28 cellular contexts compared by ENCODE assay signal in the genomic region with DNA sequence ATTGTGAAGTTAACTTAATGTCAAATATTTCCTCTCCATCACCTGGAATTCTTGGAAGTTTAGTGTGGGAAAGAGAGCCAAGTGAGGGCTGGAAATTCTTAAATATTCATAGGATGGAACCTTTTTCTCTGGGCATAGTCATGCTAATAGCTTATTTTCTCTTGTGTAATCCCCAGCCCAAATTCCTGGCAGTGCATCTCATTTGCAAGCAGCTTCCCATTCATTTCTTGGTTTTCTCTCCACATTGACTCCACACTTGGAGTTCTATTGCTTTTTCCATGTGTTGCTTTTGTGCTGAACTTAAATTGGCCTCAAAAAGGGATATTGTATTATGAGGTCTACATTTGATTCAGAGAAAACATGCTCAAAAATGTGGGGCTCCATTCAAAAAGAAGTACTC.
DNase-seq lines count a peak whose midpoint lies in the region; ATAC-seq, FAIRE-seq and TF ChIP-seq lines count a peak whose summit lies in the region.
"Had no signal": no experiment of that assay in that cellular context is flagged by ENCODE, and none has a peak within 500 bp of the region (broad histone marks: within the 10 kb centered on the region; RNA-seq: fewer than 3 reads in every experiment).

No MANE protein-coding gene starts in this region.

- CTCF ChIA-PET in IMR-90 (lab: Yijun Ruan, JAX) (interaction anchor here (0.6 kb wide), 1 partner anchor 254 kb away, joined by 3 read pairs; no protein-coding TSS in a partner anchor), H1 (lab: Charles Lee; ENCODE audit: partially characterized antibody) (no interaction called here), OCI-LY7 (lab: Charles Lee; ENCODE audit: unreplicated experiment) (no interaction called here)

- H4K91ac ChIP-seq in IMR-90 (ENCODE audit: insufficient read depth, low read depth, low read length) (no peak overlapping the region), H1 (replicated peaks; ENCODE audit: insufficient read length, low read length) (peak overlapping the region; percentile 14)

- no peak overlapping the region for H3K4me3 Mint-ChIP-seq in chondrocyte (ENCODE audit: unreplicated experiment)
- H3K4me3 Mint-ChIP-seq: activated CD8-positive, alpha-beta T cell treated with anti-CD3 and anti-CD28 coated beads, Interleukin-2, amount 10 ng/mL, durations not matched to agents 7 days and 5 days; mesothelial cell of epicardium; naive thymus-derived CD8-positive, alpha-beta T cell had no signal

- no peak overlapping the region for H2BK120ac ChIP-seq in IMR-90 (ENCODE audit: low read depth, low read length)
- H2BK120ac ChIP-seq in H1 (replicated peaks; ENCODE audit: low read depth, low read length), result no peak overlapping the region

- no peaks in the 10 kb centered on the region for H3K9me2 ChIP-seq in OCI-LY7 (ENCODE audit: insufficient read depth, low read length)

- no peaks in the 10 kb centered on the region for H3K4me1 ChIP-seq in IMR-90 (ENCODE audit: control insufficient read depth, insufficient read depth, low read length)
- peaks cover 0 to 9% (median 3%) of the 10 kb centered on the region in 4 experiments; a peak in 2 of 7 replicates for H3K4me1 ChIP-seq in H1 (replicated peaks in 1 of 4; ENCODE audit: control insufficient read depth in 3 of 4, insufficient read depth in 4 of 4, low read length in 3 of 4)
- H3K4me1 ChIP-seq in OCI-LY7 (ENCODE audit: insufficient read depth, low read length, poor library complexity, severe bottlenecking), result no peaks in the 10 kb centered on the region
- H3K4me1 ChIP-seq: breast epithelium, Peyer's patch, SJCRH30, uterus had no signal

- H3K79me2 ChIP-seq in H1 (ENCODE audit: control insufficient read depth in 1 of 2, insufficient read depth in 2 of 2, low read length in 2 of 2), result no peaks in the 10 kb centered on the region
- H3K79me2 ChIP-seq in OCI-LY7 (ENCODE audit: insufficient read depth, low read depth, low read length), result no peaks in the 10 kb centered on the region

- DNase-seq in EH (ENCODE audit: low read depth) (peak; percentile 37), IMR-90 (peak; percentile 1), H1 (ENCODE audit: low read depth in 1 of 2, low spot score in 2 of 2) (peak in 1 of 2 experiments; percentile 5), iPS-NIHi7 (ENCODE audit: extremely low spot score) (peak; percentile 16), chondrocyte (ENCODE audit: low spot score) (no peak), middle frontal gyrus (ENCODE audit: extremely low spot score, low spot score) (no peak), OCI-LY7 (ENCODE audit: low spot score) (no peak)
- no peak for DNase-seq in stimulated activated CD4-positive, alpha-beta T cell treated with anti-CD3 and anti-CD28 coated beads, Interleukin-1b, Interleukin-23, amount 100 ng/mL, for 48 hours
- DNase-seq: activated CD8-positive, alpha-beta T cell treated with anti-CD3 and anti-CD28 coated beads, Interleukin-2, amount 10 ng/mL, durations not matched to agents 7 days and 5 days; activated effector memory CD4-positive, alpha-beta T cell treated with Interleukin-2 at 50 U/mL for 16 hours; activated T-cell treated with anti-CD3 and anti-CD28 coated beads for 4 hours; C1 segment of cervical spinal cord; Calu3; cortex of kidney; naive thymus-derived CD8-positive, alpha-beta T cell; NCI-H1436; NCI-H2171; NCI-H526; Peyer's patch; SJCRH30; small intestine; T-helper 1 cell; uterus had no signal

- intact Hi-C loops in IMR-90 (cut with micrococcal nuclease), result loop anchor here (5.0 kb wide), 1 partner anchor 674 kb away; no protein-coding TSS in a partner anchor
- intact Hi-C loops in OCI-LY7 (cut with micrococcal nuclease; ENCODE audit: unreplicated experiment), result no loop called here

- H3K36me3 ChIP-seq in IMR-90 (ENCODE audit: control insufficient read depth, insufficient read depth, low read length) (no peaks in the 10 kb centered on the region), H1 (ENCODE audit: control insufficient read depth in 2 of 4, insufficient read depth in 4 of 4, low read length in 3 of 4) (no peaks in the 10 kb centered on the region), OCI-LY7 (ENCODE audit: insufficient read depth, low read length) (no peaks in the 10 kb centered on the region)
- H3K36me3 ChIP-seq: breast epithelium, Peyer's patch, SJCRH30, uterus had no signal

- H2BK15ac ChIP-seq in IMR-90 (ENCODE audit: low read depth, low read length) (no peak overlapping the region), H1 (ENCODE audit: low read length) (no peak overlapping the region)

- H3K23ac ChIP-seq in IMR-90 (ENCODE audit: low read depth, low read length) (no peak overlapping the region), H1 (ENCODE audit: insufficient read length) (no peak overlapping the region)

- H2BK5ac ChIP-seq in IMR-90 (ENCODE audit: low read depth, low read length, poor library complexity, severe bottlenecking) (no peak overlapping the region), H1 (ENCODE audit: low read depth, low read length) (peak overlapping the region; percentile 82)

- H3K27ac ChIP-seq in IMR-90 (ENCODE audit: insufficient read depth, low read length), result no peak overlapping the region
- peak overlapping the region; percentile 64; the same call in 1 of the 2 replicates for H3K27ac ChIP-seq in H1 (ENCODE audit: low read depth, low read length)
- H3K27ac ChIP-seq in OCI-LY7 (ENCODE audit: low read depth, low read length, poor library complexity, severe bottlenecking), result no peak overlapping the region
- H3K27ac ChIP-seq: breast epithelium, Peyer's patch, SJCRH30, uterus had no signal

- no peak overlapping the region for H2AK5ac ChIP-seq in IMR-90 (ENCODE audit: low read depth, low read length)
- no peak overlapping the region for H2AK5ac ChIP-seq in H1 (ENCODE audit: low read depth, low read length)

- H3K9me3 ChIP-seq in IMR-90 (ENCODE audit: control insufficient read depth, insufficient read depth, low read length) (no peaks in the 10 kb centered on the region), H1 (ENCODE audit: insufficient read depth in 2 of 2, low read depth in 1 of 2, low read length in 1 of 2) (no peaks in the 10 kb centered on the region), OCI-LY7 (ENCODE audit: low read length) (no peaks in the 10 kb centered on the region)
- H3K9me3 ChIP-seq: breast epithelium, Peyer's patch, SJCRH30, uterus had no signal

- BruUV-seq in IMR-90 (replicated peaks; lab: Mats Ljungman, UMichigan) (no TSS peak), OCI-LY7 (replicated peaks; lab: Mats Ljungman, UMichigan) (no TSS peak)

- H3K9me3 Mint-ChIP-seq in chondrocyte (ENCODE audit: low read depth), result no peaks in the 10 kb centered on the region

- POLR2A ChIA-PET in IMR-90 (lab: Charles Lee; ENCODE audit: unreplicated experiment), result no interaction called here
- POLR2A ChIA-PET in H1 (lab: Charles Lee; ENCODE audit: partially characterized antibody), result no interaction called here
- POLR2A ChIA-PET in OCI-LY7 (lab: Charles Lee), result no interaction called here

- H3K18ac ChIP-seq in IMR-90 (ENCODE audit: low read depth, low read length), result no peak overlapping the region
- H3K18ac ChIP-seq in H1 (ENCODE audit: extremely low read depth, low read length), result no peak overlapping the region

- no peaks in the 10 kb centered on the region for H3K9me1 ChIP-seq in IMR-90 (ENCODE audit: insufficient read depth, low read length)

- H3K4ac ChIP-seq in IMR-90 (ENCODE audit: low read depth, low read length), result no peak overlapping the region
- H3K4ac ChIP-seq in H1 (replicated peaks; ENCODE audit: insufficient read length, low read depth, low read length), result no peak overlapping the region

- dilution Hi-C loops in IMR-90 (cut with HindIII; ENCODE audit: low sequenced_read_pairs, unreplicated experiment), result no loop called here

- H2AK9ac ChIP-seq in IMR-90 (replicated peaks; ENCODE audit: low read depth, low read length, poor library complexity), result no peak overlapping the region

- H2BK20ac ChIP-seq in IMR-90 (ENCODE audit: low read depth, low read length) (no peak overlapping the region), H1 (ENCODE audit: low read length) (peak overlapping the region; percentile 40; the same call in 1 of the 2 replicates)

- ATAC-seq in IMR-90 (ENCODE audit: low read depth), result no peak
- ATAC-seq: activated CD4-positive, CD25-positive, alpha-beta regulatory T cell treated with anti-CD3 and anti-CD28 coated beads, Interleukin-2, amount 50 U/mL, for 24 hours; activated CD8-positive, alpha-beta T cell treated with anti-CD3 and anti-CD28 coated beads, Interleukin-2, amount 10 ng/mL, durations not matched to agents 7 days and 5 days; K562; left lobe of liver; naive thymus-derived CD8-positive, alpha-beta T cell had no signal

- H3K56ac ChIP-seq in IMR-90 (ENCODE audit: extremely low read depth, insufficient read depth, low read length) (no peak overlapping the region), H1 (replicated peaks; ENCODE audit: insufficient read length, low read depth, low read length) (no peak overlapping the region)

- no peaks in the 10 kb centered on the region for H3K27me3 Mint-ChIP-seq in chondrocyte (ENCODE audit: low read depth)
- H3K27me3 Mint-ChIP-seq: naive thymus-derived CD8-positive, alpha-beta T cell had no signal

- TF ChIP-seq EP300 in H1 (IDR thresholded peaks at IDR 0.05; ENCODE audit: borderline replicate concordance in 1 of 2, low read depth in 2 of 2, low read length in 2 of 2), result no peak

- H3K36me3 Mint-ChIP-seq in chondrocyte (ENCODE audit: low read depth), result no peaks in the 10 kb centered on the region
- H3K36me3 Mint-ChIP-seq: mesothelial cell of epicardium; naive thymus-derived CD8-positive, alpha-beta T cell had no signal

- H3K14ac ChIP-seq in IMR-90 (replicated peaks; ENCODE audit: low read depth, low read length), result no peak overlapping the region
- no peak overlapping the region for H3K14ac ChIP-seq in H1 (ENCODE audit: insufficient read length)

- no peak for TF ChIP-seq CTCF in IMR-90 (conservative IDR thresholded peaks at IDR 0.05; ENCODE audit: low read depth, low read length)
- TF ChIP-seq CTCF in H1 (IDR thresholded peaks at IDR 0.05; ENCODE audit: control extremely low read depth in 1 of 3, insufficient read depth in 1 of 3, low read depth in 1 of 3, low read length in 3 of 3), result no peak
- no peak for TF ChIP-seq CTCF in chondrocyte (IDR thresholded peaks at IDR 0.05)
- TF ChIP-seq CTCF in OCI-LY7 (conservative IDR thresholded peaks at IDR 0.05; ENCODE audit: low read length), result no peak

- in situ Hi-C loops in IMR-90 (cut with MboI; ENCODE audit: low sequenced_read_pairs), result no loop called here

- H3K79me1 ChIP-seq in IMR-90 (ENCODE audit: low read depth in 1 of 2, low read length in 2 of 2) (no peaks in the 10 kb centered on the region), H1 (ENCODE audit: low read depth, low read length) (no peaks in the 10 kb centered on the region)

- H4K8ac ChIP-seq in IMR-90 (ENCODE audit: low read depth in 2 of 2, low read length in 2 of 2) (no peak overlapping the region), H1 (ENCODE audit: extremely low read depth, insufficient read depth, low read length) (no peak overlapping the region)

- no peak overlapping the region for H3K4me2 ChIP-seq in IMR-90 (ENCODE audit: low read depth, low read length)
- no peak overlapping the region; a peak in 1 of 4 replicates for H3K4me2 ChIP-seq in H1 (ENCODE audit: insufficient read depth in 1 of 2, low read depth in 2 of 2, low read length in 2 of 2)
- H3K4me2 ChIP-seq in OCI-LY7 (ENCODE audit: low read length), result no peak overlapping the region

- H3K23me2 ChIP-seq in H1 (ENCODE audit: low read depth, low read length), result no peaks in the 10 kb centered on the region

- TF ChIP-seq POLR2A in IMR-90 (IDR thresholded peaks at IDR 0.05; ENCODE audit: low read depth, low read length), result no peak
- TF ChIP-seq POLR2A in H1 (IDR thresholded peaks at IDR 0.05; ENCODE audit: control extremely low read depth in 1 of 2, low read depth in 2 of 2, low read length in 2 of 2), result no peak

- no peak overlapping the region for H3K9ac ChIP-seq in IMR-90 (ENCODE audit: low read depth, low read length)
- H3K9ac ChIP-seq in H1 (replicated peaks in 1 of 4; ENCODE audit: extremely low read depth in 1 of 4, low read depth in 3 of 4, low read length in 3 of 4), result no peak overlapping the region

- TF ChIP-seq RAD21 in IMR-90 (IDR thresholded peaks at IDR 0.05; ENCODE audit: low read length) (no peak), H1 (IDR thresholded peaks at IDR 0.05 in 1 of 2, conservative IDR thresholded peaks at IDR 0.05 in 1 of 2; ENCODE audit: low read depth in 2 of 2, low read length in 2 of 2) (no peak)

- H4K20me1 ChIP-seq in IMR-90 (ENCODE audit: insufficient read depth, low read length) (no peaks in the 10 kb centered on the region), H1 (replicated peaks in 1 of 2; ENCODE audit: control insufficient read depth in 1 of 2, insufficient read depth in 2 of 2, low read length in 2 of 2) (no peaks in the 10 kb centered on the region), OCI-LY7 (ENCODE audit: insufficient read depth, low read length) (no peaks in the 10 kb centered on the region)

- H4K5ac ChIP-seq in IMR-90 (ENCODE audit: low read depth, low read length) (no peak overlapping the region), H1 (ENCODE audit: insufficient read length, low read depth, low read length) (no peak overlapping the region)

- no peaks in the 10 kb centered on the region for H3K4me1 Mint-ChIP-seq in chondrocyte (ENCODE audit: low read depth)
- H3K4me1 Mint-ChIP-seq: naive thymus-derived CD8-positive, alpha-beta T cell had no signal

- H2BK12ac ChIP-seq in H1 (ENCODE audit: low read depth, low read length), result no peak overlapping the region; the same call in 1 of the 2 replicates

- H3K4me3 ChIP-seq in IMR-90 (ENCODE audit: insufficient read depth, low read depth, low read length) (no peak overlapping the region), H1 (ENCODE audit: extremely low read depth in 1 of 4, insufficient read depth in 2 of 4, low read depth in 3 of 4, low read length in 4 of 4) (peak overlapping the region in 1 of 4 experiments; percentile 21; a peak in 1 of 8 replicates), OCI-LY7 (ENCODE audit: low read depth, low read length, poor library complexity, severe bottlenecking) (no peak overlapping the region)
- H3K4me3 ChIP-seq: breast epithelium, K562, Peyer's patch, SJCRH30, uterus had no signal

- H3K27me3 ChIP-seq in IMR-90 (ENCODE audit: control insufficient read depth, insufficient read depth, low read length) (no peaks in the 10 kb centered on the region), H1 (replicated peaks in 1 of 4; ENCODE audit: control insufficient read depth in 3 of 4, extremely low read depth in 1 of 4, insufficient read depth in 3 of 4, low read length in 3 of 4) (no peaks in the 10 kb centered on the region)
- H3K27me3 ChIP-seq: breast epithelium, Peyer's patch, SJCRH30, uterus had no signal

- no peak overlapping the region for H3K27ac Mint-ChIP-seq in chondrocyte (ENCODE audit: unreplicated experiment)
- H3K27ac Mint-ChIP-seq: activated CD8-positive, alpha-beta T cell treated with anti-CD3 and anti-CD28 coated beads, Interleukin-2, amount 10 ng/mL, durations not matched to agents 7 days and 5 days; mesothelial cell of epicardium; naive thymus-derived CD8-positive, alpha-beta T cell had no signal

- FAIRE-seq in H1 (lab: Jason Lieb, UNC), result peak; percentile 62
- FAIRE-seq: K562, small intestine had no signal

- H2AFZ ChIP-seq in IMR-90 (replicated peaks; ENCODE audit: low read length, poor library complexity), result no peak overlapping the region
- 0 out of 2 replicates have a peak overlapping the region, but pooled peaks have one; percentile 14 for H2AFZ ChIP-seq in H1 (ENCODE audit: low read length)
- H2AFZ ChIP-seq in OCI-LY7 (ENCODE audit: low read length), result no peak overlapping the region

Comparison
In these comparisons a context has a peak if more than half of its experiments do, and no peak if none do; other contexts are left out.
1. DNase-seq: peak in EH (single experiment), IMR-90 (single experiment) and iPS-NIHi7 (single experiment); none in chondrocyte (single experiment), middle frontal gyrus (single experiment), OCI-LY7 (single experiment) and stimulated activated CD4-positive, alpha-beta T cell treated with anti-CD3 and anti-CD28 coated beads, Interleukin-1b, Interleukin-23, amount 100 ng/mL, for 48 hours (single experiment).